ENCODE assay signal across 22 cellular contexts in genomic region chr6:88072462-88072861, GRCh38. TPM values are rescaled to one million over a fixed set of nuclear protein-coding genes. Genes with fewer than 3 reads are reported as not detected.
DNase-seq lines count a peak whose midpoint lies in the region; ATAC-seq and TF ChIP-seq lines count a peak whose summit lies in the region.
"Had no signal": no experiment of that assay in that cellular context is flagged by ENCODE, and none has a peak within 500 bp of the region (broad histone marks: within the 10 kb centered on the region; RNA-seq: fewer than 3 reads in every experiment).

No MANE protein-coding gene starts in this region.

- no peak for TF ChIP-seq EP300 in Ishikawa (IDR thresholded peaks at IDR 0.05; ENCODE audit: borderline replicate concordance)

- H3K27ac Mint-ChIP-seq in CD14-positive monocyte, result no peak overlapping the region
- H3K27ac Mint-ChIP-seq: CD4-positive, alpha-beta T cell; H9 had no signal

- H3K4me3 Mint-ChIP-seq in CD14-positive monocyte, result no peak overlapping the region
- H3K4me3 Mint-ChIP-seq: CD4-positive, alpha-beta T cell; H9 had no signal

- H3K4me1 ChIP-seq in left lung, result no peaks in the 10 kb centered on the region
- H3K4me1 ChIP-seq: BE2C, Caco-2 had no signal

- peak; percentile 9 for DNase-seq in SW480 (ENCODE audit: low spot score)
- no peak for DNase-seq in left lung
- DNase-seq in renal cortical epithelial cell (ENCODE audit: low read depth), result peak; percentile 7
- DNase-seq in CD14-positive monocyte (ENCODE audit: low spot score), result no peak
- no peak for DNase-seq in activated CD8-positive, alpha-beta memory T cell treated with anti-CD3 and anti-CD28 coated beads, Interleukin-2, amount 50 U/mL, for 4 hours
- DNase-seq: ACHN; BE2C; C1 segment of cervical spinal cord; CD4-positive, alpha-beta T cell; DMS153; DND-41; EL; H9 had no signal

- H3K27me3 Mint-ChIP-seq in CD14-positive monocyte (ENCODE audit: low read depth in 3 of 3), result peaks cover 0 to 2% (median 0%) of the 10 kb centered on the region in 3 donors

- TF ChIP-seq RAD21 in Ishikawa (IDR thresholded peaks at IDR 0.05; ENCODE audit: low read depth), result no peak

- no peaks in the 10 kb centered on the region for H3K9me3 ChIP-seq in left lung
- H3K9me3 ChIP-seq: BE2C, Caco-2 had no signal

- H3K4me1 Mint-ChIP-seq in CD14-positive monocyte, result no peaks in the 10 kb centered on the region
- H3K4me1 Mint-ChIP-seq: H9 had no signal

- TF ChIP-seq CTCF in left lung (IDR thresholded peaks at IDR 0.05) (no peak), CD14-positive monocyte (IDR thresholded peaks at IDR 0.05) (no peak)

- ATAC-seq in left lung, result peak; percentile 84
- no peak for ATAC-seq in HG03354 (IDR thresholded peaks at IDR 0.05; ENCODE audit: poor library complexity, severe bottlenecking, unreplicated experiment)
- ATAC-seq in esophagus mucosa, result no peak
- ATAC-seq: GM12878, K562 had no signal

- H3K27ac ChIP-seq in left lung, result no peak overlapping the region

- no peak overlapping the region for H3K4me3 ChIP-seq in left lung
- H3K4me3 ChIP-seq: GM12878, K562 had no signal

- H3K36me3 ChIP-seq in left lung, result no peaks in the 10 kb centered on the region
- H3K36me3 ChIP-seq: BE2C had no signal

- no peaks in the 10 kb centered on the region for H3K36me3 Mint-ChIP-seq in CD14-positive monocyte

- no peaks in the 10 kb centered on the region for H3K27me3 ChIP-seq in left lung
- H3K27me3 ChIP-seq: BE2C had no signal

- intact Hi-C loops in left lung (cut with DNase I), result no loop called here
- intact Hi-C loops in CD14-positive monocyte (cut with micrococcal nuclease), result no loop called here

- peaks cover 2 to 13% (median 7%) of the 10 kb centered on the region in 7 donors for H3K9me3 Mint-ChIP-seq in CD14-positive monocyte
- H3K9me3 Mint-ChIP-seq: H9 had no signal

TF ChIP-seq in Ishikawa, 13 proteins besides CTCF, POLR2A, EP300 and RAD21:
- TF ChIP-seq REST (IDR thresholded peaks at IDR 0.05; ENCODE audit: low read depth), result no peak
- TF ChIP-seq USF1 (IDR thresholded peaks at IDR 0.05), result peak; percentile 10; the same call in 1 of the 2 replicates

RNA-seq across cellular contexts. Expression of gene SPACA1, which starts 24.8 kb away (rescaled TPM):
- total RNA-seq in left lung (not detected), renal cortical epithelial cell (not detected in 2 replicates), esophagus mucosa (not detected)
- polyA plus RNA-seq in CD14-positive monocyte, result not detected
- total RNA-seq: Caco-2; CD4-positive, alpha-beta T cell; G401; GM12878; H1; H9; HT-29; K562 had no signal
- polyA plus RNA-seq: GM12878, H1, K562 had no signal

Comparison
In these comparisons a context has a peak if more than half of its experiments do, and no peak if none do; other contexts are left out.
1. DNase-seq: peak in SW480 (single experiment) and renal cortical epithelial cell (single experiment); none in left lung (0 of 2), CD14-positive monocyte (single experiment) and activated CD8-positive, alpha-beta memory T cell treated with anti-CD3 and anti-CD28 coated beads, Interleukin-2, amount 50 U/mL, for 4 hours (single experiment).